Comparison of ENCODE assay signal across 1 cellular context in genomic region chr2:219509780-219510511, GRCh38.
TF ChIP-seq lines count a peak whose summit lies in the region.

No MANE protein-coding gene starts in this region.

TF ChIP-seq in K562, 482 proteins besides CTCF, POLR2A, EP300 and RAD21 (continued from another document and continues in another):
- TF ChIP-seq ZNF644 (tag; IDR thresholded peaks at IDR 0.05; ENCODE audit: low read depth) (peak; percentile 79; the same call in 1 of the 2 replicates), NR0B1 (IDR thresholded peaks at IDR 0.05; ENCODE audit: partially characterized antibody) (no peak), MXD1 (CRISPR knock-in tag; IDR thresholded peaks at IDR 0.05; ENCODE audit: borderline replicate concordance, poor library complexity, severe bottlenecking) (no peak), ZNF311 (CRISPR knock-in tag; IDR thresholded peaks at IDR 0.05) (no peak), GTF2F1 (IDR thresholded peaks at IDR 0.05; ENCODE audit: low read depth, low read length) (0 out of 2 replicates have a peak, but pooled peaks have one; percentile 22), SMAD3 (CRISPR knock-in tag; conservative IDR thresholded peaks at IDR 0.05) (no peak; the same call in 1 of the 2 replicates), NR4A1 (CRISPR knock-in tag; IDR thresholded peaks at IDR 0.05) (no peak), NR4A1 (tag; IDR thresholded peaks at IDR 0.05) (no peak), ZNF3 (CRISPR knock-in tag; IDR thresholded peaks at IDR 0.05) (no peak), HMG20B (CRISPR knock-in tag; IDR thresholded peaks at IDR 0.05) (no peak), TOE1 (IDR thresholded peaks at IDR 0.05; ENCODE audit: borderline replicate concordance) (peak; percentile 77), TOE1 (CRISPR knock-in tag; IDR thresholded peaks at IDR 0.05; ENCODE audit: borderline replicate concordance, low read depth) (no peak), FOS (IDR thresholded peaks at IDR 0.05; ENCODE audit: extremely low read depth, insufficient read length) (no peak), ZNF212 (CRISPR knock-in tag; IDR thresholded peaks at IDR 0.05) (no peak), TRIM24 (IDR thresholded peaks at IDR 0.05) (peak; percentile 90 to 91), LEF1 (IDR thresholded peaks at IDR 0.05) (peak; percentile 96), ZBED1 (IDR thresholded peaks at IDR 0.05) (peak; percentile 91; the same call in 1 of the 2 replicates), GABPB1 (CRISPR knock-in tag; IDR thresholded peaks at IDR 0.05) (peak; percentile 56; the same call in 1 of the 2 replicates), MCM3 (IDR thresholded peaks at IDR 0.05) (no peak), ATF7 (IDR thresholded peaks at IDR 0.05) (peak; percentile 44; the same call in 1 of the 2 replicates), POLR2AphosphoS5 (IDR thresholded peaks at IDR 0.05; ENCODE audit: control insufficient read depth, insufficient read depth, low read depth, low read length) (peak; percentile 94), EWSR1 (IDR thresholded peaks at IDR 0.05; ENCODE audit: borderline replicate concordance, low read depth, partially characterized antibody) (no peak), ID3 (CRISPR knock-in tag; IDR thresholded peaks at IDR 0.05) (no peak), ID3 (tag; IDR thresholded peaks at IDR 0.05) (no peak), FOXM1 (IDR thresholded peaks at IDR 0.05; ENCODE audit: low read depth) (peak; percentile 83), FOXM1 (CRISPR knock-in tag; IDR thresholded peaks at IDR 0.05; ENCODE audit: low read depth) (no peak), RBBP5 (IDR thresholded peaks at IDR 0.05; ENCODE audit: borderline replicate concordance, insufficient read depth, low read length, poor library complexity, severe bottlenecking) (peak; percentile 54), ZNF140 (CRISPR knock-in tag; IDR thresholded peaks at IDR 0.05) (no peak), CBX2 (IDR thresholded peaks at IDR 0.05; ENCODE audit: insufficient read depth, low read length, poor library complexity, severe bottlenecking) (no peak), MAX (CRISPR knock-in tag; IDR thresholded peaks at IDR 0.05) (peak; percentile 71), ZBTB40 (IDR thresholded peaks at IDR 0.05) (no peak), ZBTB40 (CRISPR knock-in tag; IDR thresholded peaks at IDR 0.05) (peak; percentile 44; the same call in 1 of the 2 replicates), ZNF217 (CRISPR knock-in tag; IDR thresholded peaks at IDR 0.05) (no peak), RBM22 (IDR thresholded peaks at IDR 0.05; ENCODE audit: low read depth, low read length, poor library complexity, severe bottlenecking) (no peak), ZNF780A (CRISPR knock-in tag; IDR thresholded peaks at IDR 0.05) (no peak), ZNF696 (CRISPR knock-in tag; conservative IDR thresholded peaks at IDR 0.05) (no peak), POU5F1 (IDR thresholded peaks at IDR 0.05; ENCODE audit: borderline replicate concordance, low read depth, low read length, partially characterized antibody) (no peak), RFX5 (IDR thresholded peaks at IDR 0.05; ENCODE audit: low read depth, low read length) (no peak), SMARCB1 (IDR thresholded peaks at IDR 0.05; ENCODE audit: insufficient read length, low read depth) (no peak), KLF10 (CRISPR knock-in tag; IDR thresholded peaks at IDR 0.05) (no peak), USF2 (CRISPR knock-in tag; IDR thresholded peaks at IDR 0.05) (no peak), THAP12 (CRISPR knock-in tag; IDR thresholded peaks at IDR 0.05) (no peak), HSF4 (CRISPR knock-in tag; IDR thresholded peaks at IDR 0.05; ENCODE audit: borderline replicate concordance) (no peak), FOXJ3 (CRISPR knock-in tag; IDR thresholded peaks at IDR 0.05) (no peak), HNRNPK (IDR thresholded peaks at IDR 0.05; ENCODE audit: low read depth, low read length, poor library complexity, severe bottlenecking) (no peak), MAFG (tag; conservative IDR thresholded peaks at IDR 0.05) (no peak), POLR3G (IDR thresholded peaks at IDR 0.05; ENCODE audit: extremely low read depth, insufficient read length, insufficient replicate concordance) (no peak), RFX7 (CRISPR knock-in tag; IDR thresholded peaks at IDR 0.05) (no peak), FOXO4 (CRISPR knock-in tag; IDR thresholded peaks at IDR 0.05) (no peak), E4F1 (CRISPR knock-in tag; IDR thresholded peaks at IDR 0.05; ENCODE audit: borderline replicate concordance) (no peak), RBM39 (optimal IDR thresholded peaks at IDR 0.05; ENCODE audit: low read depth, low read length) (no peak), TCF3 (CRISPR knock-in tag; IDR thresholded peaks at IDR 0.05) (peak; percentile 96), ZNF175 (CRISPR knock-in tag; IDR thresholded peaks at IDR 0.05; ENCODE audit: low read depth) (peak; percentile 93)
